22 cellular contexts compared by ENCODE assay signal in genomic region chrX:16307950-16308349, GRCh38.
"Had no signal": no experiment of that assay in that cellular context is flagged by ENCODE, and none has a peak within 500 bp of the region (broad histone marks: within the 10 kb centered on the region; RNA-seq: fewer than 3 reads in every experiment).

No MANE protein-coding gene starts in this region.

- H3K27ac Mint-ChIP-seq: naive thymus-derived CD4-positive, alpha-beta T cell; stimulated activated effector memory CD8-positive, alpha-beta T cell treated with anti-CD3 and anti-CD28 coated beads, Interleukin-12 subunit alpha, Interleukin-12 subunit beta, amount 100 ng/mL, for 72 hours had no signal

- ATAC-seq: left lung; naive thymus-derived CD4-positive, alpha-beta T cell; right cardiac atrium; stimulated activated effector memory CD8-positive, alpha-beta T cell treated with anti-CD3 and anti-CD28 coated beads, Interleukin-12 subunit alpha, Interleukin-12 subunit beta, amount 100 ng/mL, for 72 hours had no signal

- H3K27me3 ChIP-seq: stomach, thyroid gland, vagina had no signal

- H3K36me3 Mint-ChIP-seq: naive thymus-derived CD4-positive, alpha-beta T cell; stimulated activated effector memory CD8-positive, alpha-beta T cell treated with anti-CD3 and anti-CD28 coated beads, Interleukin-12 subunit alpha, Interleukin-12 subunit beta, amount 100 ng/mL, for 72 hours had no signal

- H3K9me3 ChIP-seq: left lung, prostate gland, stomach, thyroid gland, vagina had no signal

- H3K36me3 ChIP-seq: left lung, prostate gland, stomach, thyroid gland, vagina had no signal

- H3K27ac ChIP-seq: dorsolateral prefrontal cortex, left lung, prostate gland, skin epidermis, stomach, thyroid gland, vagina had no signal

- FAIRE-seq: colon, frontal cortex, kidney had no signal

- H3K9me3 Mint-ChIP-seq: nephron; stimulated activated effector memory CD8-positive, alpha-beta T cell treated with anti-CD3 and anti-CD28 coated beads, Interleukin-12 subunit alpha, Interleukin-12 subunit beta, amount 100 ng/mL, for 72 hours had no signal

- H3K4me1 Mint-ChIP-seq: naive thymus-derived CD4-positive, alpha-beta T cell; nephron; stimulated activated effector memory CD8-positive, alpha-beta T cell treated with anti-CD3 and anti-CD28 coated beads, Interleukin-12 subunit alpha, Interleukin-12 subunit beta, amount 100 ng/mL, for 72 hours had no signal

- H3K4me1 ChIP-seq: left lung, prostate gland, stomach, thyroid gland, vagina had no signal

- DNase-seq: dorsolateral prefrontal cortex; effector CD4-positive, alpha-beta T cell; kidney; left lung; mesenchymal stem cell; midbrain; naive thymus-derived CD4-positive, alpha-beta T cell; nucleus accumbens; right cardiac atrium; stimulated activated CD4-positive, alpha-beta T cell treated with anti-CD3 and anti-CD28 coated beads, Interleukin-12 subunit alpha, Interleukin-12 subunit beta, amount 100 ng/mL, for 4 hours; stimulated activated CD4-positive, alpha-beta T cell treated with anti-CD3 and anti-CD28 coated beads, Interleukin-1b, Interleukin-23, amount 100 ng/mL, for 48 hours; stimulated activated CD4-positive, alpha-beta T cell treated with anti-CD3 and anti-CD28 coated beads, Interleukin-4, amount 100 ng/mL, for 24 hours; stimulated activated naive CD4-positive, alpha-beta T cell treated with Interleukin-2 at 50 U/mL for 16 hours; stomach; thyroid gland had no signal

- H3K4me3 ChIP-seq: dorsolateral prefrontal cortex, left lung, prostate gland, skin epidermis, stomach, thyroid gland, vagina had no signal

- H3K4me3 Mint-ChIP-seq: naive thymus-derived CD4-positive, alpha-beta T cell; nephron; stimulated activated effector memory CD8-positive, alpha-beta T cell treated with anti-CD3 and anti-CD28 coated beads, Interleukin-12 subunit alpha, Interleukin-12 subunit beta, amount 100 ng/mL, for 72 hours had no signal
